Comparison of ENCODE assay signal across 1 cellular context in the genomic region with DNA sequence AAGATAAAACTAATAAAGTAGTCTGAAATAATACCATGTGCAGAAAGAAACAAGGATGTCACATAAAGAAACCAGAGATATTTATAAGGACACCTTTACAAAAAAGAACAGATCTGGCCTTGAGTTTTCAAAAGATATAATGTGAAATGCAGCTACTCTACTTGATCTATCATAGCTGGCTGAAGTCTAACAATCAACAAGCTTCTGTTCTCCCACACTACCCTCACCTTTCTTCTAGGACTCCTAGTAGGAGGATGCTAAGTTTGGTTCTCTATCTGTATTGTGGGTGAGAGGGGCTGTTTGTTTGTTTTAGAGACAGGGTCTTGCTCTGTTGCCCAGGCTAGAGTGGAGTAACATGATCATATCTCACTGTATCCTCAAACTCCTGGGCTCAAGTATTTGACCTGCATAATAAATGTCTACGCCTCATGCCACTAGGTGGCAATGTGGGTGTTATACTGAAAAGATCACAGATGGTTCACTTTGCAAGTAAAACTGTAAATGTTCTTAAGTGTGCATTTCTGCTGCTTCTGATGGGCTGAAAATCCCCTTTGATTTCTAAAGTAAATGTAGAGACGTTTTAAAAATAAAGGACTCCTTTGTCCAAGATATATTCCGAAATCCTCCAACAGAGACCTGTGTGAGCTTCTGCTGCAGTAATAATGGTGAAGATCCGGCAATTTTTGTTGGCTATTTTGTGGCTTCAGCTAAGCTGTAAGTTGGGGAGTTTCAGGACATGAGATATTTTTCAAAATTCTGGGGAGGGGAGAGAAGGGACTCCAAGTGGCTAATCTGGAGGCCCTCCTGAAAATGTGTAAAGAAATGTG.
TF ChIP-seq lines count a peak whose summit lies in the region.

No MANE protein-coding gene starts in this region.

TF ChIP-seq in H1, 55 proteins besides CTCF, POLR2A, EP300 and RAD21 (continued from another document):
- TF ChIP-seq CHD7 (IDR thresholded peaks at IDR 0.05; ENCODE audit: insufficient replicate concordance, low read length) (no peak), SIX5 (IDR thresholded peaks at IDR 0.05; ENCODE audit: low read depth, low read length) (no peak), BACH1 (IDR thresholded peaks at IDR 0.05; ENCODE audit: low read length) (no peak), CHD1 (IDR thresholded peaks at IDR 0.05; ENCODE audit: low read depth, low read length) (no peak), ASH2L (IDR thresholded peaks at IDR 0.05; ENCODE audit: low read length) (no peak), CTBP2 (IDR thresholded peaks at IDR 0.05; ENCODE audit: borderline replicate concordance, insufficient read depth, insufficient read length, low read length) (no peak), SP1 (IDR thresholded peaks at IDR 0.05; ENCODE audit: low read depth, low read length) (no peak), SAP30 (IDR thresholded peaks at IDR 0.05; ENCODE audit: insufficient read depth, insufficient replicate concordance, low read length) (no peak)
- TF ChIP-seq, protein P1, sequence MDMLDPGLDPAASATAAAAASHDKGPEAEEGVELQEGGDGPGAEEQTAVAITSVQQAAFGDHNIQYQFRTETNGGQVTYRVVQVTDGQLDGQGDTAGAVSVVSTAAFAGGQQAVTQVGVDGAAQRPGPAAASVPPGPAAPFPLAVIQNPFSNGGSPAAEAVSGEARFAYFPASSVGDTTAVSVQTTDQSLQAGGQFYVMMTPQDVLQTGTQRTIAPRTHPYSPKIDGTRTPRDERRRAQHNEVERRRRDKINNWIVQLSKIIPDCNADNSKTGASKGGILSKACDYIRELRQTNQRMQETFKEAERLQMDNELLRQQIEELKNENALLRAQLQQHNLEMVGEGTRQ (IDR thresholded peaks at IDR 0.05; ENCODE audit: low read length) = no peak
